ENCODE assay signal across 23 cellular contexts in the genomic region with DNA sequence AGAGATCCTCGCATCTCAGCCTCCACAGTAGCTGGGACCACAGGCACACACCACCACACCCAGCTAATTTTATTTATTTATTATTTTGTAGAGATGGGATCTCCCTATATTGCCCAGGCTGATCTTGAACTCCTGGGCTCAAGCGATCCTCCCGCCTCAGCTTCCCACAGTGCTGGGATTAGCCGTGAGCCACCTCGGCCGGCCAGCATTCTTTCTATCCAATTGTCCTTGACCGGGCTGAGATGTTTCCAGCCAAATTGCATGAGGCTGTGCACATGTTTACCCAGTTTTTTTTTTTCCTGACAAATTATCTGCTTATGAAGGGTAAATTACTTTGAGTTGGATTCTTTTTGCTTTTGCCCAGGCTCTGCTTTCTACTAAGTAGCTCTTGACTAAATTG. TPM values are rescaled to one million over a fixed set of nuclear protein-coding genes. Genes with fewer than 3 reads are reported as not detected.
DNase-seq lines count a peak whose midpoint lies in the region; ATAC-seq and TF ChIP-seq lines count a peak whose summit lies in the region.
"Had no signal": no experiment of that assay in that cellular context is flagged by ENCODE, and none has a peak within 500 bp of the region (broad histone marks: within the 10 kb centered on the region; RNA-seq: fewer than 3 reads in every experiment).

No MANE protein-coding gene starts in this region.

- no peak overlapping the region for H3K4me3 ChIP-seq in lower lobe of right lung
- no peak overlapping the region for H3K4me3 ChIP-seq in upper lobe of right lung
- H3K4me3 ChIP-seq: BLaER1 treated with 17β-estradiol and CSF1 and Interleukin-3, amounts not matched to agents 10 nM and 100 nM had no signal

- no peaks in the 10 kb centered on the region for H3K27me3 ChIP-seq in lower lobe of right lung (ENCODE audit: low read depth)
- H3K27me3 ChIP-seq in upper lobe of right lung, result no peaks in the 10 kb centered on the region
- H3K27me3 ChIP-seq: BLaER1 treated with 17β-estradiol and CSF1 and Interleukin-3, amounts not matched to agents 10 nM and 100 nM had no signal

- H3K9me3 ChIP-seq in lower lobe of right lung, result peaks cover 5% of the 10 kb centered on the region
- H3K9me3 ChIP-seq in upper lobe of right lung, result peaks cover under 1% of the 10 kb centered on the region

- H3K4me1 ChIP-seq in lower lobe of right lung (no peaks in the 10 kb centered on the region), upper lobe of right lung (peaks cover 5% of the 10 kb centered on the region)
- H3K4me1 ChIP-seq: Caco-2 had no signal

- H3K36me3 ChIP-seq in lower lobe of right lung, result no peaks in the 10 kb centered on the region
- no peaks in the 10 kb centered on the region for H3K36me3 ChIP-seq in upper lobe of right lung
- H3K36me3 ChIP-seq: BLaER1 treated with 17β-estradiol and CSF1 and Interleukin-3, amounts not matched to agents 10 nM and 100 nM had no signal

- TF ChIP-seq CTCF in lower lobe of right lung (IDR thresholded peaks at IDR 0.05), result no peak
- TF ChIP-seq CTCF in upper lobe of right lung (IDR thresholded peaks at IDR 0.05), result no peak

- ATAC-seq in lower lobe of right lung, result no peak
- no peak for ATAC-seq in upper lobe of right lung
- ATAC-seq: Panc1, SK-N-SH treated with all-trans-retinoic acid at 6 μM for 48 hours had no signal

- intact Hi-C loops in lower lobe of right lung (cut with DNase I) (no loop called here), upper lobe of right lung (cut with DNase I) (no loop called here)

- H3K27ac ChIP-seq in angular gyrus (ENCODE audit: low read depth, low read length) (peak overlapping the region; percentile 48), lower lobe of right lung (peak overlapping the region; percentile 73), upper lobe of right lung (peak overlapping the region; percentile 82)
- H3K27ac ChIP-seq: BLaER1 treated with 17β-estradiol and CSF1 and Interleukin-3, amounts not matched to agents 10 nM and 100 nM; KMS-11 had no signal

- DNase-seq in NCI-H774 (lab: John Stamatoyannopoulos, UW) (peak; percentile 2), lower lobe of right lung (no peak), upper lobe of right lung (no peak), NCI-H1930 (lab: John Stamatoyannopoulos, UW) (no peak), AG08396 (ENCODE audit: low spot score) (no peak), activated T-cell treated with anti-CD3 and anti-CD28 coated beads for 4 hours (no peak)
- DNase-seq: Caco-2; CD4-positive, alpha-beta memory T cell; DMS 273 treated with DMSO at 0.1 percent for 48 hours; DMS79 treated with DMSO at 0.1 percent for 48 hours; GOT3; HCEC 1CT; IMR-90; NCI-H1092 treated with DMSO at 0.1 percent for 48 hours; NCI-H2081; NCI-H2171 treated with DMSO at 0.1 percent for 48 hours; NCI-H69; NK-92 treated with Interleukin-12 subunit alpha and Interleukin-12 subunit beta, amount 100 ng/mL, for 24 hours had no signal

RNA-seq across cellular contexts. Expression of a gene that starts 28.2 kb away (rescaled TPM):
- total RNA-seq in lower lobe of right lung, result 0.21 TPM
- 0.41 TPM for total RNA-seq in upper lobe of right lung

RNA-seq across cellular contexts. Expression of a gene that starts 59.3 kb away (rescaled TPM):
- 67.1 TPM for total RNA-seq in lower lobe of right lung
- 71.4 TPM for total RNA-seq in upper lobe of right lung
